Comparison of ENCODE assay signal across 9 cellular contexts in genomic region chr11:64865286-64866172, GRCh38. TPM values are rescaled to one million over a fixed set of nuclear protein-coding genes. Genes with fewer than 3 reads are reported as not detected.
A peak's percentile ranks its signal among the peaks of the same experiment; 100 is the strongest.
DNase-seq lines count a peak whose midpoint lies in the region; ATAC-seq, FAIRE-seq and TF ChIP-seq lines count a peak whose summit lies in the region.
"Had no signal": no experiment of that assay in that cellular context is flagged by ENCODE, and none has a peak within 500 bp of the region (broad histone marks: within the 10 kb centered on the region; RNA-seq: fewer than 3 reads in every experiment).

No MANE protein-coding gene starts in this region.

- no peak overlapping the region for H4K91ac ChIP-seq in H1 (replicated peaks; ENCODE audit: insufficient read length, low read length)

- no peak overlapping the region for H2BK12ac ChIP-seq in H1 (ENCODE audit: low read depth, low read length)

- no peak for ATAC-seq in GM18870 (IDR thresholded peaks at IDR 0.05; ENCODE audit: unreplicated experiment)

- no peaks in the 10 kb centered on the region for H3K27me3 ChIP-seq in H1 (replicated peaks in 1 of 4; ENCODE audit: control insufficient read depth in 3 of 4, extremely low read depth in 1 of 4, insufficient read depth in 3 of 4, low read length in 3 of 4)
- no peaks in the 10 kb centered on the region for H3K27me3 ChIP-seq in rectal smooth muscle tissue (ENCODE audit: control insufficient read depth, insufficient read depth, low read length)

- H3K79me1 ChIP-seq in H1 (ENCODE audit: low read depth, low read length): peaks cover 10% of the 10 kb centered on the region

- H3K4me2 ChIP-seq in H1 (ENCODE audit: insufficient read depth in 1 of 2, low read depth in 2 of 2, low read length in 2 of 2): no peak overlapping the region

- H3K9me3 ChIP-seq in H1 (ENCODE audit: insufficient read depth in 2 of 2, low read depth in 1 of 2, low read length in 1 of 2): no peaks in the 10 kb centered on the region

- H3K23ac ChIP-seq in H1 (ENCODE audit: insufficient read length): no peak overlapping the region

- no peak overlapping the region for H2AFZ ChIP-seq in H1 (ENCODE audit: low read length)

- 0 out of 2 replicates have a peak overlapping the region, but pooled peaks have one; percentile 81 for H2BK15ac ChIP-seq in H1 (ENCODE audit: low read length)

- TF ChIP-seq CTCF in H1 (IDR thresholded peaks at IDR 0.05; ENCODE audit: control extremely low read depth in 1 of 3, insufficient read depth in 1 of 3, low read depth in 1 of 3, low read length in 3 of 3): no peak

- no peak for TF ChIP-seq POLR2A in H1 (IDR thresholded peaks at IDR 0.05; ENCODE audit: control extremely low read depth in 1 of 2, low read depth in 2 of 2, low read length in 2 of 2)

- POLR2A ChIA-PET in H1 (lab: Charles Lee; ENCODE audit: partially characterized antibody): interaction anchor here (25.7 kb wide), 1 partner anchor 19 kb away, joined by 408 read pairs; the partner anchor contains the start of gene EHD1

- H3K9ac ChIP-seq in H1 (replicated peaks in 1 of 4; ENCODE audit: extremely low read depth in 1 of 4, low read depth in 3 of 4, low read length in 3 of 4): no peak overlapping the region
- H3K9ac ChIP-seq in rectal smooth muscle tissue (ENCODE audit: low read length): peak overlapping the region; percentile 8

- no peaks in the 10 kb centered on the region for H3K23me2 ChIP-seq in H1 (ENCODE audit: low read depth, low read length)

- H3K56ac ChIP-seq in H1 (replicated peaks; ENCODE audit: insufficient read length, low read depth, low read length): no peak overlapping the region

- no peak overlapping the region for H3K18ac ChIP-seq in H1 (ENCODE audit: extremely low read depth, low read length)

- H3K27ac ChIP-seq in H1 (ENCODE audit: low read depth, low read length) (no peak overlapping the region), rectal smooth muscle tissue (ENCODE audit: low read depth, low read length) (peak overlapping the region; percentile 95)

- peaks cover 0 to 20% (median 15%) of the 10 kb centered on the region in 4 experiments; a peak in 6 of 7 replicates for H3K4me1 ChIP-seq in H1 (replicated peaks in 1 of 4; ENCODE audit: control insufficient read depth in 3 of 4, insufficient read depth in 4 of 4, low read length in 3 of 4)
- peaks cover 60% of the 10 kb centered on the region for H3K4me1 ChIP-seq in rectal smooth muscle tissue (ENCODE audit: control insufficient read depth, insufficient read depth, low read length)

- H2BK20ac ChIP-seq in H1 (ENCODE audit: low read length): no peak overlapping the region

- H3K4me3 ChIP-seq in H1 (ENCODE audit: extremely low read depth in 1 of 4, insufficient read depth in 2 of 4, low read depth in 3 of 4, low read length in 4 of 4) (no peak overlapping the region), rectal smooth muscle tissue (ENCODE audit: low read length) (peak overlapping the region; percentile 54)

- H3K79me2 ChIP-seq in H1 (ENCODE audit: control insufficient read depth in 1 of 2, insufficient read depth in 2 of 2, low read length in 2 of 2): peaks cover 0 to 9% of the 10 kb centered on the region in 2 experiments; a peak in 1 of 4 replicates

- peaks cover 0 to 4% of the 10 kb centered on the region in 2 experiments for H4K20me1 ChIP-seq in H1 (replicated peaks in 1 of 2; ENCODE audit: control insufficient read depth in 1 of 2, insufficient read depth in 2 of 2, low read length in 2 of 2)

- no peak overlapping the region for H2BK5ac ChIP-seq in H1 (ENCODE audit: low read depth, low read length)

- H4K8ac ChIP-seq in H1 (ENCODE audit: extremely low read depth, insufficient read depth, low read length): no peak overlapping the region

- FAIRE-seq in H1 (lab: Jason Lieb, UNC): no peak
- FAIRE-seq in urothelium cell line (lab: Jason Lieb, UNC): no peak
- FAIRE-seq: bronchial epithelial cell had no signal

- H2BK120ac ChIP-seq in H1 (replicated peaks; ENCODE audit: low read depth, low read length): no peak overlapping the region

- no peak overlapping the region for H4K5ac ChIP-seq in H1 (ENCODE audit: insufficient read length, low read depth, low read length)

- TF ChIP-seq RAD21 in H1 (IDR thresholded peaks at IDR 0.05 in 1 of 2, conservative IDR thresholded peaks at IDR 0.05 in 1 of 2; ENCODE audit: low read depth in 2 of 2, low read length in 2 of 2): no peak

- peak; percentile 62 for DNase-seq in stimulated activated naive CD4-positive, alpha-beta T cell treated with Interleukin-2 at 50 U/mL for 16 hours (lab: John Stamatoyannopoulos, UW)
- no peak for DNase-seq in stimulated activated naive CD4-positive, alpha-beta T cell (lab: John Stamatoyannopoulos, UW)
- DNase-seq in RPMI7951 (ENCODE audit: low read depth): peak; percentile 56
- DNase-seq in H1 (ENCODE audit: low read depth in 1 of 2, low spot score in 2 of 2): no peak
- DNase-seq in urothelium cell line (ENCODE audit: low spot score): no peak
- no peak for DNase-seq in pons (ENCODE audit: low spot score)

- no peak overlapping the region for H3K4ac ChIP-seq in H1 (replicated peaks; ENCODE audit: insufficient read length, low read depth, low read length)

- TF ChIP-seq EP300 in H1 (IDR thresholded peaks at IDR 0.05; ENCODE audit: borderline replicate concordance in 1 of 2, low read depth in 2 of 2, low read length in 2 of 2): no peak

- no peaks in the 10 kb centered on the region for H3K36me3 ChIP-seq in H1 (ENCODE audit: control insufficient read depth in 2 of 4, insufficient read depth in 4 of 4, low read length in 3 of 4)
- no peaks in the 10 kb centered on the region for H3K36me3 ChIP-seq in rectal smooth muscle tissue (ENCODE audit: control insufficient read depth, insufficient read depth, low read length)

- CTCF ChIA-PET in H1 (lab: Charles Lee; ENCODE audit: partially characterized antibody): interaction anchor here (0.9 to 32.3 kb wide), 5 partner anchors 14 to 243 kb away, joined by 3 to 1058 read pairs (median 3); partner anchors contain the start of gene EHD1

- 88% methylated on average over 15 of the region's 15 CpGs; no CpG with 5 or more reads in 1 of the 2 experiments for WGBS in H1 (ENCODE audit: extremely low coverage in 1 of 2, insufficient coverage in 1 of 2, insufficient read length in 1 of 2, insufficient replicate concordance in 2 of 2, low coverage in 1 of 2, low lambda C conversion rate in 2 of 2, missing lambda C conversion rate in 1 of 2), 2 experiments

- no peak overlapping the region for H3K14ac ChIP-seq in H1 (ENCODE audit: insufficient read length)

- H2AK5ac ChIP-seq in H1 (ENCODE audit: low read depth, low read length): no peak overlapping the region

RNA-seq across cellular contexts. Expression of gene EHD1, which starts 12.9 kb away (rescaled TPM):
- 82.1 and 92.3 TPM in 2 replicates for total RNA-seq in RPMI7951 (2014; rRNA removed; shearing (Covaris generic))
- total RNA-seq in H1 (2021; fragmentation: NEBNext Ultra II Directional; extraction: Animal tissue kit (Norgen Biotek cat#: 25700)): 36.9 and 42.9 TPM in 2 replicates
- polyA plus RNA-seq in H1 (2011; rRNA removed): 31.5 and 54.0 TPM in 2 replicates
- 33.1 TPM for polyA plus RNA-seq in H1 (2011; cell fraction: cytosol; rRNA removed)
- polyA plus RNA-seq in H1 (2011; cell fraction: nucleus; rRNA removed): 38.0 TPM
- polyA plus RNA-seq in H1 (2012, experiment 1 of 2): 22.9 to 33.8 TPM (median 30.9 TPM) in 4 replicates
- polyA plus RNA-seq in H1 (2012, experiment 2 of 2): 28.9 TPM
- 19.7 TPM for polyA plus RNA-seq in H1 (2013, experiment 1 of 2)
- polyA plus RNA-seq in H1 (2013, experiment 2 of 2): 17.7 TPM
- polyA minus RNA-seq in H1 (2011; rRNA and poly(A)+ RNA removed): 24.7 and 48.1 TPM in 2 replicates
- polyA minus RNA-seq in H1 (2011; cell fraction: cytosol; rRNA and poly(A)+ RNA removed): 28.1 TPM
- polyA minus RNA-seq in H1 (2011; cell fraction: nucleus; rRNA and poly(A)+ RNA removed): 22.0 TPM

RNA-seq across cellular contexts. Expression of gene CDC42BPG, which starts 21.1 kb away (rescaled TPM):
- 0.20 TPM in 1 of 2 replicates, not detected in the other for total RNA-seq in RPMI7951 (2014; rRNA removed; shearing (Covaris generic))
- 10.6 and 12.3 TPM in 2 replicates for total RNA-seq in H1 (2021; fragmentation: NEBNext Ultra II Directional; extraction: Animal tissue kit (Norgen Biotek cat#: 25700))
- 3.7 and 6.7 TPM in 2 replicates for polyA plus RNA-seq in H1 (2011; rRNA removed)
- polyA plus RNA-seq in H1 (2011; cell fraction: cytosol; rRNA removed): 5.9 TPM
- polyA plus RNA-seq in H1 (2011; cell fraction: nucleus; rRNA removed): 27.1 TPM
- 6.2 to 12.1 TPM (median 10.3 TPM) in 4 replicates for polyA plus RNA-seq in H1 (2012, experiment 1 of 2)
- 4.7 TPM for polyA plus RNA-seq in H1 (2012, experiment 2 of 2)
- 4.8 TPM for polyA plus RNA-seq in H1 (2013, experiment 1 of 2)
- polyA plus RNA-seq in H1 (2013, experiment 2 of 2): 3.8 TPM
- polyA minus RNA-seq in H1 (2011; rRNA and poly(A)+ RNA removed): 4.5 and 4.9 TPM in 2 replicates
- 7.4 TPM for polyA minus RNA-seq in H1 (2011; cell fraction: cytosol; rRNA and poly(A)+ RNA removed)
- 20.2 TPM for polyA minus RNA-seq in H1 (2011; cell fraction: nucleus; rRNA and poly(A)+ RNA removed)

RNA-seq across cellular contexts. Expression of gene ATG2A, which starts 51.5 kb away (rescaled TPM):
- total RNA-seq in RPMI7951 (2014; rRNA removed; shearing (Covaris generic)): 6.6 and 7.2 TPM in 2 replicates
- 20.9 and 22.1 TPM in 2 replicates for total RNA-seq in H1 (2021; fragmentation: NEBNext Ultra II Directional; extraction: Animal tissue kit (Norgen Biotek cat#: 25700))
- polyA plus RNA-seq in H1 (2011; rRNA removed): 12.1 and 19.8 TPM in 2 replicates
- polyA plus RNA-seq in H1 (2011; cell fraction: cytosol; rRNA removed): 7.3 TPM
- 29.8 TPM for polyA plus RNA-seq in H1 (2011; cell fraction: nucleus; rRNA removed)
- 13.2 to 19.6 TPM (median 18.1 TPM) in 4 replicates for polyA plus RNA-seq in H1 (2012, experiment 1 of 2)
- polyA plus RNA-seq in H1 (2012, experiment 2 of 2): 14.9 TPM
- 7.1 TPM for polyA plus RNA-seq in H1 (2013, experiment 1 of 2)
- polyA plus RNA-seq in H1 (2013, experiment 2 of 2): 7.1 TPM
- polyA minus RNA-seq in H1 (2011; rRNA and poly(A)+ RNA removed): 8.1 and 8.8 TPM in 2 replicates
- polyA minus RNA-seq in H1 (2011; cell fraction: cytosol; rRNA and poly(A)+ RNA removed): 18.1 TPM
- 24.5 TPM for polyA minus RNA-seq in H1 (2011; cell fraction: nucleus; rRNA and poly(A)+ RNA removed)

RNA-seq across cellular contexts. Expression of gene MEN1, which starts 55.2 kb away (rescaled TPM):
- total RNA-seq in RPMI7951 (2014; rRNA removed; shearing (Covaris generic)): 11.7 and 14.8 TPM in 2 replicates
- total RNA-seq in H1 (2021; fragmentation: NEBNext Ultra II Directional; extraction: Animal tissue kit (Norgen Biotek cat#: 25700)): 56.3 and 56.9 TPM in 2 replicates
- polyA plus RNA-seq in H1 (2011; rRNA removed): 47.2 and 78.5 TPM in 2 replicates
- 43.0 TPM for polyA plus RNA-seq in H1 (2011; cell fraction: cytosol; rRNA removed)
- 97.2 TPM for polyA plus RNA-seq in H1 (2011; cell fraction: nucleus; rRNA removed)
- 37.5 to 59.8 TPM (median 54.2 TPM) in 4 replicates for polyA plus RNA-seq in H1 (2012, experiment 1 of 2)
- polyA plus RNA-seq in H1 (2012, experiment 2 of 2): 53.7 TPM
- 63.6 TPM for polyA plus RNA-seq in H1 (2013, experiment 1 of 2)
- 66.9 TPM for polyA plus RNA-seq in H1 (2013, experiment 2 of 2)
- polyA minus RNA-seq in H1 (2011; rRNA and poly(A)+ RNA removed): 22.9 and 27.9 TPM in 2 replicates
- polyA minus RNA-seq in H1 (2011; cell fraction: cytosol; rRNA and poly(A)+ RNA removed): 32.7 TPM
- 27.2 TPM for polyA minus RNA-seq in H1 (2011; cell fraction: nucleus; rRNA and poly(A)+ RNA removed)

RNA-seq across cellular contexts. Expression of gene PPP2R5B, which starts 59.0 kb away (rescaled TPM):
- 12.5 and 17.8 TPM in 2 replicates for total RNA-seq in RPMI7951 (2014; rRNA removed; shearing (Covaris generic))
- total RNA-seq in H1 (2021; fragmentation: NEBNext Ultra II Directional; extraction: Animal tissue kit (Norgen Biotek cat#: 25700)): 5.1 and 5.8 TPM in 2 replicates
- polyA plus RNA-seq in H1 (2011; rRNA removed): 4.9 and 6.3 TPM in 2 replicates
- 5.2 TPM for polyA plus RNA-seq in H1 (2011; cell fraction: cytosol; rRNA removed)
- polyA plus RNA-seq in H1 (2011; cell fraction: nucleus; rRNA removed): 13.4 TPM
- 4.7 to 4.8 TPM (median 4.7 TPM) in 4 replicates for polyA plus RNA-seq in H1 (2012, experiment 1 of 2)
- 5.9 TPM for polyA plus RNA-seq in H1 (2012, experiment 2 of 2)
- 3.7 TPM for polyA plus RNA-seq in H1 (2013, experiment 1 of 2)
- 3.8 TPM for polyA plus RNA-seq in H1 (2013, experiment 2 of 2)
- polyA minus RNA-seq in H1 (2011; rRNA and poly(A)+ RNA removed): 2.3 and 2.8 TPM in 2 replicates
- polyA minus RNA-seq in H1 (2011; cell fraction: cytosol; rRNA and poly(A)+ RNA removed): 2.5 TPM
- 4.9 TPM for polyA minus RNA-seq in H1 (2011; cell fraction: nucleus; rRNA and poly(A)+ RNA removed)

Comparison
In these comparisons a context has a peak if more than half of its experiments do, and no peak if none do; other contexts are left out.
1. DNase-seq: peak in stimulated activated naive CD4-positive, alpha-beta T cell treated with Interleukin-2 at 50 U/mL for 16 hours (single experiment) and RPMI7951 (single experiment); none in stimulated activated naive CD4-positive, alpha-beta T cell (0 of 6), H1 (0 of 2), urothelium cell line (single experiment) and pons (single experiment).